In genomic region chr22:45424241-45424731, GRCh38 we compare ENCODE assay signal across 18 cellular contexts. TPM values are rescaled to one million over a fixed set of nuclear protein-coding genes. Genes with fewer than 3 reads are reported as not detected.
DNase-seq lines count a peak whose midpoint lies in the region; ATAC-seq, FAIRE-seq and TF ChIP-seq lines count a peak whose summit lies in the region.
"Had no signal": no experiment of that assay in that cellular context is flagged by ENCODE, and none has a peak within 500 bp of the region (broad histone marks: within the 10 kb centered on the region; RNA-seq: fewer than 3 reads in every experiment).

No MANE protein-coding gene starts in this region.

- no peak overlapping the region for H3K27ac ChIP-seq in kidney (ENCODE audit: low read depth in 2 of 2, low read length in 2 of 2)
- H3K27ac ChIP-seq: C4-2B, thoracic aorta, VCaP had no signal

- H3K4me1 Mint-ChIP-seq in WTC11: no peaks in the 10 kb centered on the region
- H3K4me1 Mint-ChIP-seq in type B pancreatic cell (ENCODE audit: unreplicated experiment): peaks cover 18% of the 10 kb centered on the region
- peaks cover 31% of the 10 kb centered on the region for H3K4me1 Mint-ChIP-seq in nephron progenitor cell
- H3K4me1 Mint-ChIP-seq: natural killer cell had no signal

- no peak for FAIRE-seq in kidney (lab: Jason Lieb, UNC)

- peak; percentile 92 for DNase-seq in NOMO-1 treated with DMSO at 0.1 percent for 48 hours (lab: John Stamatoyannopoulos, UW; ENCODE audit: unreplicated experiment)
- no peak for DNase-seq in WTC11 (ENCODE audit: low spot score)
- peak; percentile 67 for DNase-seq in kidney
- peak; percentile 65 for DNase-seq in type B pancreatic cell (ENCODE audit: extremely low spot score, unreplicated experiment)
- no peak for DNase-seq in nephron progenitor cell
- no peak for DNase-seq in NCI-H226
- DNase-seq in NCI-H1417 treated with DMSO at 0.1 percent for 48 hours (lab: John Stamatoyannopoulos, UW): no peak
- DNase-seq: activated naive CD4-positive, alpha-beta T cell treated with anti-CD3 and anti-CD28 coated beads, Interleukin-2, amount 50 U/mL, for 16 hours; DND-41; natural killer cell; NCI-H2081 treated with DMSO at 0.1 percent for 48 hours; NCI-H82; retina; SHP77; stimulated activated CD4-positive, alpha-beta T cell treated with anti-CD3 and anti-CD28 coated beads, Interleukin-1b, Interleukin-23, amount 100 ng/mL, for 48 hours had no signal

- H3K27ac Mint-ChIP-seq in WTC11 (no peak overlapping the region), type B pancreatic cell (peak overlapping the region; percentile 93), nephron progenitor cell (no peak overlapping the region)
- H3K27ac Mint-ChIP-seq: natural killer cell had no signal

- peak; percentile 34; the same call in 1 of the 2 replicates for ATAC-seq in WTC11
- ATAC-seq: natural killer cell had no signal

- H3K9me3 Mint-ChIP-seq in WTC11 (peaks cover 22% of the 10 kb centered on the region), type B pancreatic cell (peaks cover 15% of the 10 kb centered on the region), nephron progenitor cell (peaks cover 21% of the 10 kb centered on the region)
- H3K9me3 Mint-ChIP-seq: natural killer cell had no signal

- peaks cover 0 to 3% of the 10 kb centered on the region in 2 donors for H3K9me3 ChIP-seq in kidney (ENCODE audit: control insufficient read depth in 1 of 2, low read length in 2 of 2)
- H3K9me3 ChIP-seq: thoracic aorta had no signal

- H3K36me3 Mint-ChIP-seq in WTC11: peaks cover 6% of the 10 kb centered on the region
- peaks cover 21% of the 10 kb centered on the region for H3K36me3 Mint-ChIP-seq in type B pancreatic cell
- H3K36me3 Mint-ChIP-seq in nephron progenitor cell (ENCODE audit: low read depth): peaks cover 17% of the 10 kb centered on the region
- H3K36me3 Mint-ChIP-seq: natural killer cell had no signal

- H3K4me3 Mint-ChIP-seq in WTC11: no peak overlapping the region
- peak overlapping the region; percentile 17 for H3K4me3 Mint-ChIP-seq in type B pancreatic cell
- H3K4me3 Mint-ChIP-seq in nephron progenitor cell: no peak overlapping the region
- H3K4me3 Mint-ChIP-seq: natural killer cell had no signal

- H3K4me1 ChIP-seq in kidney (ENCODE audit: control insufficient read depth in 1 of 2, insufficient read depth in 1 of 2, low read depth in 1 of 2, low read length in 2 of 2): no peaks in the 10 kb centered on the region

- POLR2A ChIA-PET in WTC11 (lab: Charles Lee): interaction anchor here (0.7 to 1.4 kb wide), 2 partner anchors 8 to 114 kb away, joined by 3 to 4 read pairs; no protein-coding TSS in a partner anchor

- CTCF ChIA-PET in WTC11 (lab: Charles Lee): interaction anchor here (0.7 to 2.6 kb wide), 3 partner anchors 11 to 517 kb away, joined by 4 to 7 read pairs (median 5); partner anchors contain the start of genes RIBC2 and SMC1B

- TF ChIP-seq CTCF in WTC11 (IDR thresholded peaks at IDR 0.05): no peak
- no peak for TF ChIP-seq CTCF in kidney (IDR thresholded peaks at IDR 0.05; ENCODE audit: borderline replicate concordance, extremely low read depth, insufficient read depth)
- no peak for TF ChIP-seq CTCF in type B pancreatic cell (conservative IDR thresholded peaks at IDR 0.05)
- no peak for TF ChIP-seq CTCF in nephron progenitor cell (IDR thresholded peaks at IDR 0.05)

- intact Hi-C loops in kidney (cut with DNase I): no loop called here

- H3K9ac ChIP-seq in kidney (ENCODE audit: low read length in 2 of 2): no peak overlapping the region

- H3K27me3 Mint-ChIP-seq in WTC11 (ENCODE audit: low read depth) (no peaks in the 10 kb centered on the region; the same call in 1 of the 2 replicates), type B pancreatic cell (peaks cover 6% of the 10 kb centered on the region), nephron progenitor cell (ENCODE audit: low read depth, poor library complexity) (peaks cover 20% of the 10 kb centered on the region)

- no peak overlapping the region for H3K4me3 ChIP-seq in kidney (ENCODE audit: low read length in 2 of 2)
- H3K4me3 ChIP-seq: thoracic aorta had no signal

- H3K36me3 ChIP-seq in kidney (ENCODE audit: control insufficient read depth in 1 of 2, insufficient read depth in 2 of 2, low read length in 2 of 2): no peaks in the 10 kb centered on the region
- H3K36me3 ChIP-seq: thoracic aorta had no signal

TF ChIP-seq in WTC11, 78 proteins besides CTCF, POLR2A, EP300 and RAD21:
- TF ChIP-seq, protein P1, sequence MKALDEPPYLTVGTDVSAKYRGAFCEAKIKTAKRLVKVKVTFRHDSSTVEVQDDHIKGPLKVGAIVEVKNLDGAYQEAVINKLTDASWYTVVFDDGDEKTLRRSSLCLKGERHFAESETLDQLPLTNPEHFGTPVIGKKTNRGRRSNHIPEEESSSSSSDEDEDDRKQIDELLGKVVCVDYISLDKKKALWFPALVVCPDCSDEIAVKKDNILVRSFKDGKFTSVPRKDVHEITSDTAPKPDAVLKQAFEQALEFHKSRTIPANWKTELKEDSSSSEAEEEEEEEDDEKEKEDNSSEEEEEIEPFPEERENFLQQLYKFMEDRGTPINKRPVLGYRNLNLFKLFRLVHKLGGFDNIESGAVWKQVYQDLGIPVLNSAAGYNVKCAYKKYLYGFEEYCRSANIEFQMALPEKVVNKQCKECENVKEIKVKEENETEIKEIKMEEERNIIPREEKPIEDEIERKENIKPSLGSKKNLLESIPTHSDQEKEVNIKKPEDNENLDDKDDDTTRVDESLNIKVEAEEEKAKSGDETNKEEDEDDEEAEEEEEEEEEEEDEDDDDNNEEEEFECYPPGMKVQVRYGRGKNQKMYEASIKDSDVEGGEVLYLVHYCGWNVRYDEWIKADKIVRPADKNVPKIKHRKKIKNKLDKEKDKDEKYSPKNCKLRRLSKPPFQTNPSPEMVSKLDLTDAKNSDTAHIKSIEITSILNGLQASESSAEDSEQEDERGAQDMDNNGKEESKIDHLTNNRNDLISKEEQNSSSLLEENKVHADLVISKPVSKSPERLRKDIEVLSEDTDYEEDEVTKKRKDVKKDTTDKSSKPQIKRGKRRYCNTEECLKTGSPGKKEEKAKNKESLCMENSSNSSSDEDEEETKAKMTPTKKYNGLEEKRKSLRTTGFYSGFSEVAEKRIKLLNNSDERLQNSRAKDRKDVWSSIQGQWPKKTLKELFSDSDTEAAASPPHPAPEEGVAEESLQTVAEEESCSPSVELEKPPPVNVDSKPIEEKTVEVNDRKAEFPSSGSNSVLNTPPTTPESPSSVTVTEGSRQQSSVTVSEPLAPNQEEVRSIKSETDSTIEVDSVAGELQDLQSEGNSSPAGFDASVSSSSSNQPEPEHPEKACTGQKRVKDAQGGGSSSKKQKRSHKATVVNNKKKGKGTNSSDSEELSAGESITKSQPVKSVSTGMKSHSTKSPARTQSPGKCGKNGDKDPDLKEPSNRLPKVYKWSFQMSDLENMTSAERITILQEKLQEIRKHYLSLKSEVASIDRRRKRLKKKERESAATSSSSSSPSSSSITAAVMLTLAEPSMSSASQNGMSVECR (CRISPR knock-in tag; IDR thresholded peaks at IDR 0.05; ENCODE audit: borderline replicate concordance): no peak
- TF ChIP-seq FOXJ3 (CRISPR knock-in tag; IDR thresholded peaks at IDR 0.05; ENCODE audit: borderline replicate concordance): no peak
- TF ChIP-seq ZNF317 (CRISPR knock-in tag; IDR thresholded peaks at IDR 0.05; ENCODE audit: borderline replicate concordance, low read depth): no peak
- TF ChIP-seq EMX1 (CRISPR knock-in tag; IDR thresholded peaks at IDR 0.05): no peak
- TF ChIP-seq, protein P2, sequence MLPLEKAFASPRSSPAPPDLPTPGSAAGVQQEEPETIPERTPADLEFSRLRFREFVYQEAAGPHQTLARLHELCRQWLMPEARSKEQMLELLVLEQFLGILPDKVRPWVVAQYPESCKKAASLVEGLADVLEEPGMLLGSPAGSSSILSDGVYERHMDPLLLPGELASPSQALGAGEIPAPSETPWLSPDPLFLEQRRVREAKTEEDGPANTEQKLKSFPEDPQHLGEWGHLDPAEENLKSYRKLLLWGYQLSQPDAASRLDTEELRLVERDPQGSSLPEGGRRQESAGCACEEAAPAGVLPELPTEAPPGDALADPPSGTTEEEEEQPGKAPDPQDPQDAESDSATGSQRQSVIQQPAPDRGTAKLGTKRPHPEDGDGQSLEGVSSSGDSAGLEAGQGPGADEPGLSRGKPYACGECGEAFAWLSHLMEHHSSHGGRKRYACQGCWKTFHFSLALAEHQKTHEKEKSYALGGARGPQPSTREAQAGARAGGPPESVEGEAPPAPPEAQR (CRISPR knock-in tag; IDR thresholded peaks at IDR 0.05): no peak
- TF ChIP-seq JAZF1 (CRISPR knock-in tag; IDR thresholded peaks at IDR 0.05): no peak
- no peak for TF ChIP-seq ZNF281 (CRISPR knock-in tag; IDR thresholded peaks at IDR 0.05)
- no peak for TF ChIP-seq ZNF121 (CRISPR knock-in tag; IDR thresholded peaks at IDR 0.05)

RNA-seq across cellular contexts. Expression of gene RIBC2, which starts 10.8 kb away (rescaled TPM):
- total RNA-seq in WTC11 (2021) (1.7 to 2.4 TPM (median 2.4 TPM) in 3 replicates), kidney (1.0 TPM), type B pancreatic cell (ENCODE audit: low replicate concordance) (5.1 and 8.8 TPM in 2 replicates)
- polyA plus RNA-seq in kidney (ENCODE audit: insufficient read depth, low read depth, low replicate concordance): not detected

RNA-seq across cellular contexts. Expression of gene SMC1B, which starts 10.9 kb away (rescaled TPM):
- 0.07 to 0.18 TPM (median 0.11 TPM) in 3 replicates for total RNA-seq in WTC11 (2021)
- total RNA-seq in kidney: not detected
- polyA plus RNA-seq in kidney (ENCODE audit: insufficient read depth, low read depth, low replicate concordance): not detected
- 0.07 TPM in 1 of 2 replicates, not detected in the other for total RNA-seq in type B pancreatic cell (ENCODE audit: low replicate concordance)
- total RNA-seq: thoracic aorta had no signal

Comparison
In these comparisons a context has a peak if more than half of its experiments do, and no peak if none do; other contexts are left out.
1. DNase-seq: peak in NOMO-1 treated with DMSO at 0.1 percent for 48 hours (single experiment), kidney (single experiment) and type B pancreatic cell (single experiment); none in WTC11 (single experiment), nephron progenitor cell (single experiment), NCI-H226 (single experiment) and NCI-H1417 treated with DMSO at 0.1 percent for 48 hours (single experiment).